ENCODE assay signal across 8 cellular contexts in genomic region chr18:813405-814071, GRCh38. TPM values are rescaled to one million over a fixed set of nuclear protein-coding genes. Genes with fewer than 3 reads are reported as not detected.
DNase-seq lines count a peak whose midpoint lies in the region; ATAC-seq and TF ChIP-seq lines count a peak whose summit lies in the region.

No MANE protein-coding gene starts in this region.

- no peak for DNase-seq in body of pancreas
- no peak for DNase-seq in naive B cell

- no peaks in the 10 kb centered on the region for H3K9me3 ChIP-seq in BLaER1
- H3K9me3 ChIP-seq in Loucy (ENCODE audit: insufficient read depth, low read depth, low read length) = no peaks in the 10 kb centered on the region
- H3K9me3 ChIP-seq in body of pancreas = no peaks in the 10 kb centered on the region

- H3F3A ChIP-seq in Loucy (ENCODE audit: low read depth) = peaks cover 8% of the 10 kb centered on the region

- peak overlapping the region in 6 of 8 donors; percentile 41 to 93 (median 82) for H3K4me3 Mint-ChIP-seq in naive B cell

- WGBS in body of pancreas, 2 donors = 70 to 86% methylated on average over 11 of the region's 11 CpGs

- H2AFZ ChIP-seq in Loucy (ENCODE audit: low read length) = no peak overlapping the region

- peaks cover 26% of the 10 kb centered on the region for H4K20me1 ChIP-seq in BLaER1
- peaks cover 26% of the 10 kb centered on the region for H4K20me1 ChIP-seq in Loucy (ENCODE audit: insufficient read depth, low read length, poor library complexity, severe bottlenecking)

- H3K36me3 ChIP-seq in BLaER1 (no peaks in the 10 kb centered on the region), Loucy (ENCODE audit: insufficient read depth, low read length) (no peaks in the 10 kb centered on the region), body of pancreas (replicated peaks in 1 of 2; ENCODE audit: insufficient read depth in 1 of 2, low read depth in 2 of 2) (no peaks in the 10 kb centered on the region)

- H3K4me3 ChIP-seq in BLaER1 (peak overlapping the region; percentile 91), Loucy (ENCODE audit: low read length, poor library complexity, severe bottlenecking) (peak overlapping the region; percentile 96), body of pancreas (no peak overlapping the region)

- no peaks in the 10 kb centered on the region for H3K27me3 ChIP-seq in BLaER1
- no peaks in the 10 kb centered on the region for H3K27me3 ChIP-seq in Loucy (ENCODE audit: insufficient read depth, low read length, poor library complexity, severe bottlenecking)
- no peaks in the 10 kb centered on the region for H3K27me3 ChIP-seq in body of pancreas

- intact Hi-C loops in body of pancreas (cut with DNase I) = no loop called here

- peak overlapping the region; percentile 95 for H3K27ac ChIP-seq in BLaER1
- peak overlapping the region in 3 of 4 donors; percentile 94 to 95 (median 94) for H3K27ac ChIP-seq in body of pancreas

- no peak for TF ChIP-seq POLR2A in body of pancreas (IDR thresholded peaks at IDR 0.05)

- H3K4me2 ChIP-seq in BLaER1 (peak overlapping the region; percentile 81), Loucy (ENCODE audit: low read depth, low read length, poor library complexity, severe bottlenecking) (peak overlapping the region; percentile 83)

- TF ChIP-seq CTCF in Loucy (conservative IDR thresholded peaks at IDR 0.05; ENCODE audit: low read length) (no peak), body of pancreas (IDR thresholded peaks at IDR 0.05) (no peak)

- H3K4me1 ChIP-seq in BLaER1 (peaks cover 41% of the 10 kb centered on the region), Loucy (ENCODE audit: insufficient read depth, low read length, poor library complexity, severe bottlenecking) (peaks cover 38% of the 10 kb centered on the region), body of pancreas (peaks cover 25% of the 10 kb centered on the region)

- H3K9me2 ChIP-seq in Loucy (replicated peaks; ENCODE audit: low read depth, low read length) = no peaks in the 10 kb centered on the region

- peaks cover 16 to 24% (median 19%) of the 10 kb centered on the region in 3 donors for H3K4me1 Mint-ChIP-seq in naive B cell

- peak overlapping the region in 5 of 6 donors; percentile 11 to 81 (median 30) for H3K27ac Mint-ChIP-seq in naive B cell

- peaks cover 3 to 48% (median 18%) of the 10 kb centered on the region in 7 donors for H3K9me3 Mint-ChIP-seq in naive B cell

- ATAC-seq in body of pancreas (no peak), naive B cell (ENCODE audit: low read depth in 2 of 2) (no peak), GM21367 (IDR thresholded peaks at IDR 0.05; ENCODE audit: unreplicated experiment) (no peak), HG03135 (IDR thresholded peaks at IDR 0.05; ENCODE audit: unreplicated experiment) (no peak), GM19328 (IDR thresholded peaks at IDR 0.05; ENCODE audit: unreplicated experiment) (no peak), GM18907 (IDR thresholded peaks at IDR 0.05; ENCODE audit: unreplicated experiment) (no peak)

- H3K9ac ChIP-seq in BLaER1 (peak overlapping the region; percentile 96; the same call in 1 of the 2 replicates), Loucy (ENCODE audit: low read depth, low read length, poor library complexity, severe bottlenecking) (peak overlapping the region; percentile 86)

- peaks cover 32% of the 10 kb centered on the region for H3K79me2 ChIP-seq in Loucy (ENCODE audit: insufficient read depth, low read length)

- H3K27me3 Mint-ChIP-seq in naive B cell = peaks cover 67 to 70% (median 68%) of the 10 kb centered on the region in 3 donors

- peaks cover 4 to 10% of the 10 kb centered on the region in 2 donors for H3K36me3 Mint-ChIP-seq in naive B cell

RNA-seq across cellular contexts. Expression of gene YES1, which starts 1.5 kb away (rescaled TPM):
- 10 to 100 TPM; 50.4 to 51.4 TPM for total RNA-seq in body of pancreas
- not detected for polyA plus RNA-seq in naive B cell (ENCODE audit: low read depth in 6 of 6)

Comparison
In these comparisons a context has a peak if more than half of its experiments do, and no peak if none do; other contexts are left out.
1. H3K4me3 ChIP-seq: peak in BLaER1 (single experiment) and Loucy (single experiment); none in body of pancreas (0 of 2).